In the genomic region with DNA sequence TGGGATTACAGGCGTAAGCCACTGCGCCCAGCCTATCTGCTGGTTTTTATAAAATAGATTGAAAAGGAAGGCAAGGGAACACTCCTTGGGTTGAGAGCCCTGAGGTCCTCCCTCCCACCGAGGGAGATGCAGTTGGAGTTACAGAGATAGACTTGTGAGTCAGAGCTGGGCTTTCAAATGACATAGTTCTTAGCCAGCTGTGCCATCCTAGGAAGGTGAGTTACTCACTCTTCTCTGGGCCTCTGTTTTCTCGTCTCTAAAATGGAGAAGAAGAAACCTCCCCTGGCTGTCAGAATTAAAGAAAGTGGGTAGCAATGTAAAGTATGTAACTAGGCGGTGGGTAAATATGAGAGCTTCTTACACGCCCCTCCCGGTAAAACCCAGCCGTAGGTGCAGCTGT, we compare ENCODE assay signal across 16 cellular contexts. TPM values are rescaled to one million over a fixed set of nuclear protein-coding genes. Genes with fewer than 3 reads are reported as not detected.
A peak's percentile ranks its signal among the peaks of the same experiment; 100 is the strongest.
DNase-seq lines count a peak whose midpoint lies in the region; ATAC-seq and TF ChIP-seq lines count a peak whose summit lies in the region.
"Had no signal": no experiment of that assay in that cellular context is flagged by ENCODE, and none has a peak within 500 bp of the region (broad histone marks: within the 10 kb centered on the region; RNA-seq: fewer than 3 reads in every experiment).

No MANE protein-coding gene starts in this region.

- peaks cover 26% of the 10 kb centered on the region for H3K27me3 Mint-ChIP-seq in nephron (ENCODE audit: low read depth)

- peaks cover 9% of the 10 kb centered on the region for H3K9me3 Mint-ChIP-seq in nephron

- H3K4me2 ChIP-seq in BLaER1 (peak overlapping the region; percentile 98), OCI-LY7 (ENCODE audit: low read length) (no peak overlapping the region)

- peaks cover 16% of the 10 kb centered on the region for H3K9me3 ChIP-seq in BLaER1
- H3K9me3 ChIP-seq in OCI-LY7 (ENCODE audit: low read length), result peaks cover 2% of the 10 kb centered on the region; the same call in 1 of the 2 replicates
- H3K9me3 ChIP-seq: body of pancreas had no signal

- POLR2A ChIA-PET in OCI-LY7 (lab: Charles Lee), result interaction anchor here (1.1 kb wide), 1 partner anchor 101 kb away, joined by 6 read pairs; no protein-coding TSS in a partner anchor

- H3K36me3 ChIP-seq in BLaER1, result peaks cover 47% of the 10 kb centered on the region
- H3K36me3 ChIP-seq in OCI-LY7 (ENCODE audit: insufficient read depth, low read length), result no peaks in the 10 kb centered on the region

- peaks cover 44% of the 10 kb centered on the region for H3K27me3 ChIP-seq in BLaER1
- H3K27me3 ChIP-seq: body of pancreas had no signal

- H3K4me1 ChIP-seq in BLaER1 (peaks cover 81% of the 10 kb centered on the region), OCI-LY7 (ENCODE audit: insufficient read depth, low read length, poor library complexity, severe bottlenecking) (peaks cover 32% of the 10 kb centered on the region)

- no peaks in the 10 kb centered on the region for H3K79me2 ChIP-seq in OCI-LY7 (ENCODE audit: insufficient read depth, low read depth, low read length)

- BruUV-seq in OCI-LY7 (replicated peaks; lab: Mats Ljungman, UMichigan), result no TSS peak

- H3K4me3 ChIP-seq in BLaER1 (no peak overlapping the region), cardiac fibroblast (replicated peaks in 1 of 2; ENCODE audit: low read depth in 2 of 2, low read length in 2 of 2) (no peak overlapping the region), OCI-LY7 (ENCODE audit: low read depth, low read length, poor library complexity, severe bottlenecking) (no peak overlapping the region)
- H3K4me3 ChIP-seq: body of pancreas had no signal

- H3K27ac ChIP-seq in BLaER1 (no peak overlapping the region), OCI-LY7 (ENCODE audit: low read depth, low read length, poor library complexity, severe bottlenecking) (no peak overlapping the region)

- H2AFZ ChIP-seq in OCI-LY7 (ENCODE audit: low read length), result no peak overlapping the region

- no peak overlapping the region for H3K9ac ChIP-seq in BLaER1

- peaks cover 34% of the 10 kb centered on the region for H3K36me3 Mint-ChIP-seq in nephron (ENCODE audit: low read depth)
- H3K36me3 Mint-ChIP-seq: memory B cell had no signal

- TF ChIP-seq CTCF in cardiac fibroblast (IDR thresholded peaks at IDR 0.05; ENCODE audit: low read depth, low read length) (no peak), nephron (IDR thresholded peaks at IDR 0.05; ENCODE audit: unreplicated experiment in 3 of 3) (no peak), OCI-LY7 (conservative IDR thresholded peaks at IDR 0.05; ENCODE audit: low read length) (no peak)

- CTCF ChIA-PET in OCI-LY7 (lab: Charles Lee; ENCODE audit: unreplicated experiment), result no interaction called here

- no peak for ATAC-seq in GM21515 (IDR thresholded peaks at IDR 0.05; ENCODE audit: unreplicated experiment)
- ATAC-seq: body of pancreas had no signal

- H4K20me1 ChIP-seq in BLaER1, result peaks cover 54% of the 10 kb centered on the region
- H4K20me1 ChIP-seq in OCI-LY7 (ENCODE audit: insufficient read depth, low read length), result no peaks in the 10 kb centered on the region

- intact Hi-C loops in OCI-LY7 (cut with micrococcal nuclease; ENCODE audit: unreplicated experiment), result loop anchor here (10.0 kb wide), 1 partner anchor 145 kb away; no protein-coding TSS in a partner anchor

- peak overlapping the region in 2 of 3 experiments; percentile 29 to 80 for H3K27ac Mint-ChIP-seq in nephron
- H3K27ac Mint-ChIP-seq: memory B cell had no signal

- peak; percentile 62 for DNase-seq in HT1080 (ENCODE audit: low read depth)
- DNase-seq in cardiac fibroblast (ENCODE audit: low read depth in 2 of 2), result peak; percentile 50 to 78
- no peak for DNase-seq in OCI-LY7 (ENCODE audit: low spot score)
- no peak for DNase-seq in germinal center (ENCODE audit: low spot score)
- no peak for DNase-seq in GM19238 (ENCODE audit: insufficient read length, low spot score)
- DNase-seq: activated CD4-positive, alpha-beta T cell treated with anti-CD3 and anti-CD28 coated beads, Interleukin-2, amount 50 U/mL, for 48 hours; activated effector memory CD4-positive, alpha-beta T cell treated with anti-CD3 and anti-CD28 coated beads, Interleukin-2, amount 50 U/mL, for 16 hours; body of pancreas; GF-D8; NCI-H1092 treated with DMSO at 0.1 percent for 48 hours; NCI-H524; T-helper 9 cell had no signal

- H3K4me1 Mint-ChIP-seq in nephron, result peaks cover 71% of the 10 kb centered on the region

- H3K4me3 Mint-ChIP-seq in nephron, result peak overlapping the region; percentile 50 to 96 (median 95)
- H3K4me3 Mint-ChIP-seq: memory B cell had no signal

- no peaks in the 10 kb centered on the region for H3K9me2 ChIP-seq in OCI-LY7 (ENCODE audit: insufficient read depth, low read length)

RNA-seq across cellular contexts. Expression of gene LRRFIP1, which starts 2.4 kb away (rescaled TPM):
- 60.7 and 76.9 TPM in 2 replicates for total RNA-seq in HT1080 (2014; rRNA removed; shearing (Covaris generic))
- polyA plus RNA-seq in HT1080 (2015; cell fraction: cytosol; rRNA removed), result 67.9 and 69.9 TPM in 2 replicates
- polyA plus RNA-seq in HT1080 (2015; cell fraction: nucleus; rRNA removed), result 87.1 and 105 TPM in 2 replicates
- total RNA-seq in OCI-LY7 (2014; rRNA removed; shearing (Covaris generic)), result 95.7 and 102 TPM in 2 replicates
- 216 and 246 TPM in 2 replicates for total RNA-seq in OCI-LY7 (2022)

RNA-seq across cellular contexts. Expression of gene RAB17, which starts 39.2 kb away (rescaled TPM):
- 0.43 TPM in 1 of 2 replicates, not detected in the other for total RNA-seq in HT1080 (2014; rRNA removed; shearing (Covaris generic))
- polyA plus RNA-seq in HT1080 (2015; cell fraction: cytosol; rRNA removed), result 0.25 and 0.33 TPM in 2 replicates
- polyA plus RNA-seq in HT1080 (2015; cell fraction: nucleus; rRNA removed), result 0.19 and 0.77 TPM in 2 replicates
- not detected in 2 replicates for total RNA-seq in OCI-LY7 (2014; rRNA removed; shearing (Covaris generic))
- total RNA-seq in OCI-LY7 (2022), result not detected in 2 replicates

Comparison
In these comparisons a context has a peak if more than half of its experiments do, and no peak if none do; other contexts are left out.
1. DNase-seq: peak in HT1080 (single experiment) and cardiac fibroblast (2 of 2); none in OCI-LY7 (single experiment), germinal center (single experiment) and GM19238 (single experiment).